ENCODE assay signal across 7 cellular contexts in the genomic region with DNA sequence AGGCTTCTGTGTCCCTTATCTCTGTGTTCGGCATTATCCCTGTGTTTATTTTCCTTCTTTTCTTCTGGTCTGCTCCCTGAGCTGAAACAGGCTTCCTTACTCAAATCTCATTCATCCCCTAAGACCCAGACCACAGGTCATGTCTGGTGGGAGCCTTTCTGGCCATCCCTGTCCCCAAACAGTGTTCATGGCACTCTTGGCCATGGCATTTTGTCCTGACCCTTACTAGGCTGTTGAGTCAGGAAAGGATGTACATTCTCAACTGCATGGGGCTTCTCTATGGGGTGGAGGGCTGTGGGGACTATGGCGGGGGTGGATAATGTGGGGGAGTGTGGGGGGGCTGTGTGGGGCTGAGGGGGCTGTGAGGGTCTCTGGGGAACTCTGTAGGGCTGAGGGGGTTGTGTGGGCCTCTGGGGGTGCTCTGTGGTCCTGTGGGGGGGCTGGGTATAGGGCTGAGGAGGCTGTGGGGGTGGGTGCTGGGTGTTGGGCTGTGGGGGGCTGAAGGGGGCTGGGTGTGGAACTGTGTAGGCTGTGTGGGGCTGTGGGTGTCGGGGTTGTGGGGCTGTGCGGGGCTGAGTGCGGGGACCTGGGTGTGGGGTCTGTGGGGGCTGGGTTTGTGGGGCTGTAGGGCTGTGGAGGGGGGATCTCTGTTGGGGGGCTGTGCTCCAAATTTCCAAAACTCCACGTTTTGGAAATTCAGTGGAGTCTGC.
DNase-seq lines count a peak whose midpoint lies in the region; ATAC-seq and TF ChIP-seq lines count a peak whose summit lies in the region.

No MANE protein-coding gene starts in this region.

- TF ChIP-seq CTCF in Caco-2 (IDR thresholded peaks at IDR 0.05; ENCODE audit: insufficient read depth in 1 of 2, low read depth in 1 of 2, low read length in 1 of 2, severe bottlenecking in 1 of 2, unreplicated experiment in 1 of 2), result no peak

- no peaks in the 10 kb centered on the region for H3K36me3 ChIP-seq in Caco-2 (ENCODE audit: control insufficient read depth, insufficient read depth, low read length)

- H3K9me3 ChIP-seq in Caco-2, result no peaks in the 10 kb centered on the region

- peak overlapping the region in 19 of 21 experiments; percentile 65 to 98 (median 92) for H3K27ac ChIP-seq in skin epidermis

- H3K27me3 Mint-ChIP-seq in Caco-2 (ENCODE audit: insufficient read depth, unreplicated experiment) (no peaks in the 10 kb centered on the region), T-cell (no peaks in the 10 kb centered on the region)

- peak overlapping the region; percentile 86 for H3K4me3 Mint-ChIP-seq in Caco-2 (ENCODE audit: unreplicated experiment)
- H3K4me3 Mint-ChIP-seq in T-cell, result peak overlapping the region; percentile 8 to 52 (median 35)

- peaks cover 19% of the 10 kb centered on the region for H3K4me1 Mint-ChIP-seq in Caco-2 (ENCODE audit: low read depth, unreplicated experiment)
- H3K4me1 Mint-ChIP-seq in T-cell, result peaks cover 54 to 62% (median 59%) of the 10 kb centered on the region in 3 donors

- ATAC-seq in T-cell (replicated peaks in 1 of 4) (no peak), HG03175 (IDR thresholded peaks at IDR 0.05; ENCODE audit: unreplicated experiment) (no peak), HG03571 (IDR thresholded peaks at IDR 0.05; ENCODE audit: unreplicated experiment) (no peak)

- CTCF ChIA-PET in Caco-2 (lab: Charles Lee), result interaction anchor here (0.6 to 1.1 kb wide), 2 partner anchors 19 to 176 kb away, joined by 3 to 4 read pairs; no protein-coding TSS in a partner anchor
- CTCF ChIA-PET in T-cell (lab: Charles Lee), result interaction anchor here (0.9 to 2.9 kb wide), 2 partner anchors 44 to 191 kb away, joined by 4 to 15 read pairs; no protein-coding TSS in a partner anchor

- H3K4me3 ChIP-seq in Caco-2 (ENCODE audit: low read depth, low read length), result no peak overlapping the region
- peak overlapping the region in 3 of 7 experiments; percentile 36 to 56 (median 55) for H3K4me3 ChIP-seq in skin epidermis

- H3K9me3 Mint-ChIP-seq in Caco-2 (ENCODE audit: unreplicated experiment) (peaks cover 20% of the 10 kb centered on the region), T-cell (no peaks in the 10 kb centered on the region)

- intact Hi-C loops in Caco-2 (cut with micrococcal nuclease; ENCODE audit: unreplicated experiment), result loop anchor here (2.0 kb wide), 1 partner anchor 62 kb away; no protein-coding TSS in a partner anchor

- POLR2A ChIA-PET in Caco-2 (lab: Charles Lee), result no interaction called here
- POLR2A ChIA-PET in T-cell (lab: Charles Lee), result no interaction called here

- H3K4me1 ChIP-seq in Caco-2, result peaks cover 8% of the 10 kb centered on the region

- BruUV-seq in Caco-2 (replicated peaks; lab: Mats Ljungman, UMichigan), result no TSS peak

- H3K27ac Mint-ChIP-seq in Caco-2 (ENCODE audit: unreplicated experiment), result peak overlapping the region; percentile 0
- peak overlapping the region; percentile 83 for H3K27ac Mint-ChIP-seq in T-cell

- H3K36me3 Mint-ChIP-seq in Caco-2 (ENCODE audit: insufficient read depth, unreplicated experiment), result peaks cover 8% of the 10 kb centered on the region
- no peaks in the 10 kb centered on the region for H3K36me3 Mint-ChIP-seq in T-cell

- DNase-seq in Caco-2 (no peak), T-cell (peak in 1 of 34 experiments; percentile 1), iPS-NIHi7 (ENCODE audit: extremely low spot score) (peak; percentile 10), SKM-1 treated with dmso at 0.1 percent for 144 hours (lab: John Stamatoyannopoulos, UW; ENCODE audit: unreplicated experiment) (no peak)

- no peaks in the 10 kb centered on the region for H3K27me3 ChIP-seq in Caco-2 (replicated peaks; ENCODE audit: control insufficient read depth, insufficient read depth, low read length)
